In the genomic region with DNA sequence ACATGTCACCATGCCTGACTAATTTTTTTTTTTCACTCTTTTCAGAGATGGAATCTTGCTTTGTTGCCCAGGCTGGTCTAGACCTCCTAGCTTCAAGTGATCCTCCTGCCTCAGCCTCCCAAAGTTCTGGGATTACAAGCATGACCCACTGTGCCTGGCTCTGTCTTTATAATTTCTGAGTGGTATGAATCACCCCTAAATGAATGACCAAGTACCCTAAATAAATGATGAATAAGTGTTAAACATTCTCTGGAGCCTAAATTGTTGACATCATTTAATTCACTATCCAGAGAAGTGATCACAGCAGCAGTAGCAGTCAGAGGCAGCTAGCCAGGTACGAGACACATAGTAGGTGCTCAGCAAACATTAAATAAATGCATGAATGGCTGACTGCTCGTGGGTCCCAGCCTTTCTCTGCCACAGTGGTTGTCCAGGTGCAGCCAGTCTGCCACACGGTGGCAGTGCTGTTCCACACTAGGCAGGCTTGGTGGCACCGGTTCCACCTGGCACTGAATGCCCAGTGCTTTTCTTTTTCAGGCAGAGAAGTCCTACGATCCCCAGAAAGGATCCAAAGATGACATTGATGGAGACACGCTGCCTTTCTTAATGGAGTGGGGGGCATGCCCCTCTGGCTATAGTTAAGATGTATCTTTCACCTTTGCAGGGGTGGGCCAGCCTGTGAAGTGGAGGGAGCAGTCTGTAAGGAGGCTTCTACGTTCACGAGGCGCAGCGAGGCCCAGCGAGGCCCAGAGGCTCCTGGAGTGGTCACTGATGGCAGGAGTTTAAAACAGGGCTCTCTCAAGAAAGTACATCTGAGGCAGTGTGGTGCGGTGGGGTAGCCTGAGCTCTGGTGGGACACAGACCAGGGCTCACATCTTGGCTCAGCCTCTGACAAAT, we compare ENCODE assay signal across 8 cellular contexts. TPM values are rescaled to one million over a fixed set of nuclear protein-coding genes. Genes with fewer than 3 reads are reported as not detected.
DNase-seq lines count a peak whose midpoint lies in the region; ATAC-seq and TF ChIP-seq lines count a peak whose summit lies in the region.

No MANE protein-coding gene starts in this region.

- H3K79me2 ChIP-seq in OCI-LY1 (ENCODE audit: insufficient read depth, low read length): no peaks in the 10 kb centered on the region

- H3K14ac ChIP-seq in neuronal stem cell (ENCODE audit: low read length): no peak overlapping the region

- no CpG with 5 or more reads among the region's 12 CpGs for WGBS in neuronal stem cell (ENCODE audit: extremely low coverage in 2 of 2, insufficient read length in 2 of 2, insufficient replicate concordance in 1 of 2), 2 donors

- peak; percentile 63 for ATAC-seq in GM18520 (IDR thresholded peaks at IDR 0.05; ENCODE audit: unreplicated experiment)
- peak; percentile 66 for ATAC-seq in HG03521 (IDR thresholded peaks at IDR 0.05; ENCODE audit: unreplicated experiment)

- H3K23ac ChIP-seq in neuronal stem cell (ENCODE audit: low read depth, low read length, poor library complexity): no peak overlapping the region

- H3K27me3 Mint-ChIP-seq in activated T-cell treated with anti-CD3 and anti-CD28 coated beads, Interleukin-2, amount 50 U/mL, for 24 hours: peaks cover 13% of the 10 kb centered on the region

- H3K9ac ChIP-seq in OCI-LY1 (ENCODE audit: low read length) (no peak overlapping the region), neuronal stem cell (ENCODE audit: low read depth, low read length, poor library complexity) (no peak overlapping the region)

- no peak overlapping the region for H2BK5ac ChIP-seq in neuronal stem cell (ENCODE audit: low read length)

- no peak overlapping the region for H3K4me3 ChIP-seq in OCI-LY1 (ENCODE audit: low read depth, low read length, poor library complexity, severe bottlenecking)
- H3K4me3 ChIP-seq in fibroblast of mammary gland (ENCODE audit: control insufficient read depth, low read depth, low read length): no peak overlapping the region
- no peak overlapping the region for H3K4me3 ChIP-seq in neuronal stem cell (ENCODE audit: low read length in 2 of 2)

- H3K4me2 ChIP-seq in OCI-LY1 (ENCODE audit: low read length) (no peak overlapping the region), neuronal stem cell (ENCODE audit: insufficient read depth, low read length, poor library complexity, severe bottlenecking) (no peak overlapping the region)

- peak; percentile 81 for TF ChIP-seq CTCF in OCI-LY1 (IDR thresholded peaks at IDR 0.05; ENCODE audit: low read length)
- peak; percentile 99 for TF ChIP-seq CTCF in fibroblast of mammary gland (conservative IDR thresholded peaks at IDR 0.05; ENCODE audit: control insufficient read depth, insufficient read depth, low read depth, low read length)

- H3F3A ChIP-seq in OCI-LY1 (ENCODE audit: insufficient read depth, low read length): no peaks in the 10 kb centered on the region

- H3K9me3 ChIP-seq in OCI-LY1 (ENCODE audit: low read length): no peaks in the 10 kb centered on the region
- H3K9me3 ChIP-seq in neuronal stem cell (replicated peaks in 1 of 2; ENCODE audit: control insufficient read depth in 2 of 2, insufficient read depth in 1 of 2, low read depth in 1 of 2, low read length in 2 of 2): no peaks in the 10 kb centered on the region

- H4K8ac ChIP-seq in neuronal stem cell (ENCODE audit: low read depth, low read length): no peak overlapping the region

- H3K9me2 ChIP-seq in OCI-LY1 (ENCODE audit: low read depth, low read length): no peaks in the 10 kb centered on the region

- no peaks in the 10 kb centered on the region for H3K79me1 ChIP-seq in neuronal stem cell (ENCODE audit: low read depth, low read length)

- H3K4me1 ChIP-seq in OCI-LY1 (ENCODE audit: insufficient read depth, low read length, severe bottlenecking) (no peaks in the 10 kb centered on the region), neuronal stem cell (ENCODE audit: control insufficient read depth in 2 of 2, insufficient read depth in 1 of 2, low read depth in 1 of 2, low read length in 2 of 2) (no peaks in the 10 kb centered on the region)

- H2BK12ac ChIP-seq in neuronal stem cell (ENCODE audit: low read length): no peak overlapping the region

- H2AFZ ChIP-seq in OCI-LY1 (ENCODE audit: low read length) (no peak overlapping the region), neuronal stem cell (ENCODE audit: low read length) (no peak overlapping the region)

- H4K20me1 ChIP-seq in OCI-LY1 (ENCODE audit: insufficient read depth, low read length): no peaks in the 10 kb centered on the region

- H3K18ac ChIP-seq in neuronal stem cell (ENCODE audit: low read length): no peak overlapping the region

- DNase-seq in AG08396 (ENCODE audit: low spot score): peak; percentile 79
- DNase-seq in activated T-cell treated with anti-CD3 and anti-CD28 coated beads, Interleukin-2, amount 50 U/mL, for 24 hours: peak; percentile 79
- DNase-seq in fibroblast of mammary gland (ENCODE audit: low read depth): peak; percentile 64
- DNase-seq in neuronal stem cell (ENCODE audit: low spot score): peak; percentile 49
- peak in 48 of 49 donors; percentile 3 to 86 (median 64) for DNase-seq in substantia nigra (lab: John Stamatoyannopoulos, UW)

- H3K36me3 Mint-ChIP-seq in activated T-cell treated with anti-CD3 and anti-CD28 coated beads, Interleukin-2, amount 50 U/mL, for 24 hours (ENCODE audit: low read depth): no peaks in the 10 kb centered on the region

- H3K27ac ChIP-seq in OCI-LY1 (ENCODE audit: low read depth, low read length, poor library complexity, severe bottlenecking): no peak overlapping the region
- no peak overlapping the region for H3K27ac ChIP-seq in neuronal stem cell (replicated peaks; ENCODE audit: low read length)
- no peak overlapping the region for H3K27ac ChIP-seq in substantia nigra (ENCODE audit: low read depth, low read length, poor library complexity, severe bottlenecking)

- H3K4ac ChIP-seq in neuronal stem cell (ENCODE audit: low read length): no peak overlapping the region

- H2BK120ac ChIP-seq in neuronal stem cell (ENCODE audit: low read depth, low read length): no peak overlapping the region

- no peak overlapping the region for H3K27ac Mint-ChIP-seq in activated T-cell treated with anti-CD3 and anti-CD28 coated beads, Interleukin-2, amount 50 U/mL, for 24 hours

- H3K27me3 ChIP-seq in OCI-LY1 (ENCODE audit: insufficient read depth, low read length): no peaks in the 10 kb centered on the region
- peaks cover 0 to 23% (median 0%) of the 10 kb centered on the region in 3 experiments for H3K27me3 ChIP-seq in neuronal stem cell (ENCODE audit: control insufficient read depth in 3 of 3, insufficient read depth in 3 of 3, low read depth in 1 of 3, low read length in 3 of 3)

- H2AK5ac ChIP-seq in neuronal stem cell (ENCODE audit: low read depth, low read length): no peak overlapping the region

- H3K4me3 Mint-ChIP-seq in activated T-cell treated with anti-CD3 and anti-CD28 coated beads, Interleukin-2, amount 50 U/mL, for 24 hours: no peak overlapping the region

- no peak overlapping the region for H2BK15ac ChIP-seq in neuronal stem cell (ENCODE audit: low read length)

- H3K9me3 Mint-ChIP-seq in activated T-cell treated with anti-CD3 and anti-CD28 coated beads, Interleukin-2, amount 50 U/mL, for 24 hours: no peaks in the 10 kb centered on the region

- H3K4me1 Mint-ChIP-seq in activated T-cell treated with anti-CD3 and anti-CD28 coated beads, Interleukin-2, amount 50 U/mL, for 24 hours (ENCODE audit: low read depth): peaks cover 4% of the 10 kb centered on the region

- no peaks in the 10 kb centered on the region; the same call in 1 of the 2 replicates for H3K36me3 ChIP-seq in OCI-LY1 (ENCODE audit: insufficient read depth, low read length)
- no peaks in the 10 kb centered on the region for H3K36me3 ChIP-seq in neuronal stem cell (replicated peaks in 1 of 2; ENCODE audit: control insufficient read depth in 2 of 2, insufficient read depth in 2 of 2, low read length in 2 of 2)

- no peak overlapping the region for H4K91ac ChIP-seq in neuronal stem cell (ENCODE audit: low read depth, low read length, poor library complexity)

RNA-seq across cellular contexts. Expression of a gene that starts 8.7 kb away (rescaled TPM):
- 14.7 TPM for polyA plus RNA-seq in neuronal stem cell (2013, experiment 1 of 2)
- polyA plus RNA-seq in neuronal stem cell (2013, experiment 2 of 2): 14.2 TPM
